In genomic region chr7:102404005-102404861, GRCh38 we compare ENCODE assay signal across 8 cellular contexts. TPM values are rescaled to one million over a fixed set of nuclear protein-coding genes. Genes with fewer than 3 reads are reported as not detected.
DNase-seq lines count a peak whose midpoint lies in the region; ATAC-seq and TF ChIP-seq lines count a peak whose summit lies in the region.

No MANE protein-coding gene starts in this region.

- TF ChIP-seq CTCF in LNCaP clone FGC (IDR thresholded peaks at IDR 0.05; ENCODE audit: control insufficient read depth, extremely low read depth, insufficient read depth) (peak; percentile 70), astrocyte of the spinal cord (IDR thresholded peaks at IDR 0.05; ENCODE audit: low read depth, low read length) (peak; percentile 71)

- H3K4me3 ChIP-seq in HAP-1 (no peak overlapping the region), LNCaP clone FGC (ENCODE audit: low read depth, low read length) (no peak overlapping the region), astrocyte of the spinal cord (ENCODE audit: low read depth, low read length) (no peak overlapping the region)

- peaks cover 14 to 64% (median 25%) of the 10 kb centered on the region in 3 donors for H3K36me3 Mint-ChIP-seq in immature natural killer cell
- peaks cover 61% of the 10 kb centered on the region for H3K36me3 Mint-ChIP-seq in stimulated activated memory B cell treated with anti-CD40 and anti-IgM and Interleukin-4, amounts not matched to agents 10 μg/mL and 1 μg/mL and 100 μg/mL, for 72 hours

- H3K9me3 ChIP-seq in HAP-1 = no peaks in the 10 kb centered on the region

- peak; percentile 20 for DNase-seq in stimulated activated CD8-positive, alpha-beta memory T cell treated with anti-CD3 and anti-CD28 coated beads, Interleukin-15, amount 100 ng/mL, for 1 hour (ENCODE audit: low read depth)
- DNase-seq in stimulated activated CD8-positive, alpha-beta memory T cell treated with anti-CD3 and anti-CD28 coated beads, Interleukin-4, amount 100 ng/mL, for 48 hours = no peak
- DNase-seq in HAP-1 (ENCODE audit: low spot score in 2 of 2) (peak; percentile 54 to 57), LNCaP clone FGC (ENCODE audit: low read depth) (no peak), SHP77 (lab: John Stamatoyannopoulos, UW) (peak; percentile 49 to 65), astrocyte of the spinal cord (ENCODE audit: low read depth, low spot score) (peak; percentile 46), immature natural killer cell (peak; percentile 70 to 76 (median 71))

- H3K27ac Mint-ChIP-seq in immature natural killer cell = peak overlapping the region in 5 of 6 donors; percentile 9 to 78 (median 67)
- H3K27ac Mint-ChIP-seq in stimulated activated memory B cell treated with anti-CD40 and anti-IgM and Interleukin-4, amounts not matched to agents 10 μg/mL and 1 μg/mL and 100 μg/mL, for 72 hours = no peak overlapping the region

- peaks cover 0 to 7% (median 0%) of the 10 kb centered on the region in 3 donors for H3K27me3 Mint-ChIP-seq in immature natural killer cell (ENCODE audit: low read depth in 3 of 3)
- no peaks in the 10 kb centered on the region for H3K27me3 Mint-ChIP-seq in stimulated activated memory B cell treated with anti-CD40 and anti-IgM and Interleukin-4, amounts not matched to agents 10 μg/mL and 1 μg/mL and 100 μg/mL, for 72 hours

- in situ Hi-C loops in HAP-1 (cut with MboI; ENCODE audit: low sequenced_read_pairs) = no loop called here
- in situ Hi-C loops in astrocyte of the spinal cord (cut with HindIII; ENCODE audit: low sequenced_read_pairs) = no loop called here

- H3K4me3 Mint-ChIP-seq in immature natural killer cell = peak overlapping the region in 2 of 5 donors; percentile 22 to 56
- no peak overlapping the region for H3K4me3 Mint-ChIP-seq in stimulated activated memory B cell treated with anti-CD40 and anti-IgM and Interleukin-4, amounts not matched to agents 10 μg/mL and 1 μg/mL and 100 μg/mL, for 72 hours

- peak; percentile 91 for ATAC-seq in stimulated activated memory B cell treated with anti-CD40 and anti-IgM and Interleukin-4, amounts not matched to agents 10 μg/mL and 1 μg/mL and 100 μg/mL, for 72 hours

- H3K4me1 ChIP-seq in HAP-1 = no peaks in the 10 kb centered on the region

- no peaks in the 10 kb centered on the region for H3K27me3 ChIP-seq in HAP-1 (ENCODE audit: low read depth)

- peaks cover 83% of the 10 kb centered on the region for H3K36me3 ChIP-seq in HAP-1 (replicated peaks)

- peaks cover 12 to 33% of the 10 kb centered on the region in 2 donors for H3K4me1 Mint-ChIP-seq in immature natural killer cell
- peaks cover 36% of the 10 kb centered on the region for H3K4me1 Mint-ChIP-seq in stimulated activated memory B cell treated with anti-CD40 and anti-IgM and Interleukin-4, amounts not matched to agents 10 μg/mL and 1 μg/mL and 100 μg/mL, for 72 hours

- H3K9me3 Mint-ChIP-seq in immature natural killer cell = no peaks in the 10 kb centered on the region
- no peaks in the 10 kb centered on the region for H3K9me3 Mint-ChIP-seq in stimulated activated memory B cell treated with anti-CD40 and anti-IgM and Interleukin-4, amounts not matched to agents 10 μg/mL and 1 μg/mL and 100 μg/mL, for 72 hours

RNA-seq across cellular contexts. Expression of gene PRKRIP1, which starts 8.1 kb away (rescaled TPM):
- 10 to 100 TPM; 13.2 to 20.2 (median 17.2) TPM for polyA plus RNA-seq in immature natural killer cell

RNA-seq across cellular contexts. Expression of gene ORAI2, which starts 29.1 kb away (rescaled TPM):
- polyA plus RNA-seq in immature natural killer cell = 100 to 1,000 TPM in 1 of 3 donors, 10 to 100 TPM in 2; 73.5 to 125 (median 80.6) TPM

RNA-seq across cellular contexts. Expression of gene SPDYE6, which starts 48.0 kb away (rescaled TPM):
- under 1 TPM in 1 of 3 donors, not detected in 2; 0.97 TPM for polyA plus RNA-seq in immature natural killer cell

Comparison
In these comparisons a context has a peak if more than half of its experiments do, and no peak if none do; other contexts are left out.
1. DNase-seq: peak in stimulated activated CD8-positive, alpha-beta memory T cell treated with anti-CD3 and anti-CD28 coated beads, Interleukin-15, amount 100 ng/mL, for 1 hour (single experiment), HAP-1 (2 of 2), SHP77 (2 of 2), astrocyte of the spinal cord (single experiment) and immature natural killer cell (3 of 3); none in stimulated activated CD8-positive, alpha-beta memory T cell treated with anti-CD3 and anti-CD28 coated beads, Interleukin-4, amount 100 ng/mL, for 48 hours (single experiment) and LNCaP clone FGC (single experiment).